Comparison of ENCODE assay signal across 8 cellular contexts in genomic region chr18:21742323-21742687, GRCh38. TPM values are rescaled to one million over a fixed set of nuclear protein-coding genes. Genes with fewer than 3 reads are reported as not detected.
DNase-seq lines count a peak whose midpoint lies in the region; ATAC-seq lines count a peak whose summit lies in the region.

No MANE protein-coding gene starts in this region.

- H3K27me3 ChIP-seq in CD8-positive, alpha-beta memory T cell (ENCODE audit: insufficient read depth, low read length, poor library complexity, severe bottlenecking): no peaks in the 10 kb centered on the region
- H3K27me3 ChIP-seq in ectodermal cell (ENCODE audit: control insufficient read depth, insufficient read depth, low read length, poor library complexity, severe bottlenecking): no peaks in the 10 kb centered on the region
- no peaks in the 10 kb centered on the region for H3K27me3 ChIP-seq in neuron (ENCODE audit: insufficient read depth, low read length)

- peak overlapping the region; percentile 41 for H3K27ac ChIP-seq in CD8-positive, alpha-beta memory T cell (ENCODE audit: low read depth, low read length)
- no peak overlapping the region for H3K27ac ChIP-seq in ectodermal cell (ENCODE audit: insufficient read depth, low read depth, low read length, poor library complexity, severe bottlenecking)

- CTCF ChIA-PET in CD8-positive, alpha-beta memory T cell (lab: Charles Lee): interaction anchor here (0.7 to 2.3 kb wide), 5 partner anchors 38 to 547 kb away, joined by 3 to 10 read pairs (median 5); partner anchors contain the start of genes ABHD3 and ESCO1

- H3K27me3 Mint-ChIP-seq in CD8-positive, alpha-beta memory T cell: peaks cover 0 to 4% of the 10 kb centered on the region in 2 donors

- no peak for ATAC-seq in left colon

- H2AFZ ChIP-seq in neuron (ENCODE audit: low read depth, low read length): no peak overlapping the region

- no peak for DNase-seq in CD8-positive, alpha-beta memory T cell
- DNase-seq in NCI-H69 (lab: John Stamatoyannopoulos, UW) (peak; percentile 58), AG20443 (ENCODE audit: low spot score) (no peak), SK-N-DZ (ENCODE audit: low spot score) (no peak), left colon (no peak), superior temporal gyrus (ENCODE audit: extremely low spot score) (no peak)

- peaks cover 53 to 63% (median 61%) of the 10 kb centered on the region in 3 donors for H3K4me1 Mint-ChIP-seq in CD8-positive, alpha-beta memory T cell

- peak overlapping the region; percentile 75 to 89 (median 85) for H3K4me3 Mint-ChIP-seq in CD8-positive, alpha-beta memory T cell

- H3K4me3 ChIP-seq in CD8-positive, alpha-beta memory T cell (ENCODE audit: low read length): peak overlapping the region; percentile 72
- H3K4me3 ChIP-seq in ectodermal cell (ENCODE audit: insufficient read depth, low read depth, low read length) (peak overlapping the region; percentile 94), neuron (ENCODE audit: low read length) (peak overlapping the region; percentile 99)

- peaks cover 34% of the 10 kb centered on the region for H3K4me1 ChIP-seq in CD8-positive, alpha-beta memory T cell (ENCODE audit: insufficient read depth, low read length)
- peaks cover 8% of the 10 kb centered on the region for H3K4me1 ChIP-seq in ectodermal cell (ENCODE audit: control insufficient read depth, insufficient read depth, low read length)
- H3K4me1 ChIP-seq in neuron (ENCODE audit: insufficient read depth, low read length): peaks cover 19% of the 10 kb centered on the region

- H3K9me3 ChIP-seq in CD8-positive, alpha-beta memory T cell (ENCODE audit: low read length): no peaks in the 10 kb centered on the region
- no peaks in the 10 kb centered on the region for H3K9me3 ChIP-seq in ectodermal cell (ENCODE audit: control insufficient read depth, low read length)
- H3K9me3 ChIP-seq in neuron (ENCODE audit: low read length): peaks cover 4% of the 10 kb centered on the region

- POLR2A ChIA-PET in CD8-positive, alpha-beta memory T cell (lab: Charles Lee): interaction anchor here (0.6 to 3.7 kb wide), 5 partner anchors 38 to 217 kb away, joined by 3 to 33 read pairs (median 5); partner anchors contain the start of genes ABHD3 and ESCO1

- peaks cover 0 to 3% (median 0%) of the 10 kb centered on the region in 5 donors for H3K9me3 Mint-ChIP-seq in CD8-positive, alpha-beta memory T cell

- WGBS in ectodermal cell, 2 experiments: 20 to 21% methylated on average over 4 of the region's 5 CpGs

- H3K36me3 ChIP-seq in CD8-positive, alpha-beta memory T cell (ENCODE audit: insufficient read depth, low read length): no peaks in the 10 kb centered on the region
- no peaks in the 10 kb centered on the region for H3K36me3 ChIP-seq in ectodermal cell (ENCODE audit: control insufficient read depth, insufficient read depth, low read length)
- no peaks in the 10 kb centered on the region for H3K36me3 ChIP-seq in neuron (ENCODE audit: insufficient read depth, low read length)

- peaks cover 0 to 7% (median 0%) of the 10 kb centered on the region in 3 donors for H3K36me3 Mint-ChIP-seq in CD8-positive, alpha-beta memory T cell

- H3K27ac Mint-ChIP-seq in CD8-positive, alpha-beta memory T cell: peak overlapping the region in 7 of 8 donors; percentile 52 to 78 (median 70)

- intact Hi-C loops in left colon (cut with DNase I, micrococcal nuclease): loop anchor here in 1 of 2 donors (10.0 kb wide), 1 partner anchor 128 kb away; the partner anchor contains the start of gene SNRPD1

RNA-seq across cellular contexts. Expression of gene MIB1, which starts 1.7 kb away (rescaled TPM):
- 10 to 100 TPM; 45.8 to 47.0 TPM for total RNA-seq in CD8-positive, alpha-beta memory T cell
- polyA plus RNA-seq in CD8-positive, alpha-beta memory T cell: 3.8 TPM
- polyA plus RNA-seq in ectodermal cell (2013, experiment 1 of 4): 46.5 TPM
- 52.3 TPM for polyA plus RNA-seq in ectodermal cell (2013, experiment 2 of 4)
- 42.0 TPM for polyA plus RNA-seq in ectodermal cell (2013, experiment 3 of 4)
- polyA plus RNA-seq in ectodermal cell (2013, experiment 4 of 4): 50.2 TPM
- 29.3 and 35.8 TPM in 2 replicates for polyA plus RNA-seq in SK-N-DZ (2014; cell fraction: cytosol; rRNA removed)
- polyA plus RNA-seq in SK-N-DZ (2014; cell fraction: nucleus; rRNA removed): 29.9 and 35.0 TPM in 2 replicates
- total RNA-seq in left colon: 10 to 100 TPM; 27.3 to 31.9 TPM

RNA-seq across cellular contexts. Expression of gene ABHD3, which starts 37.7 kb away (rescaled TPM):
- total RNA-seq in CD8-positive, alpha-beta memory T cell: 10 to 100 TPM; 30.0 to 31.3 TPM
- polyA plus RNA-seq in CD8-positive, alpha-beta memory T cell: 30.6 TPM
- polyA plus RNA-seq in ectodermal cell (2013, experiment 1 of 4): 7.6 TPM
- polyA plus RNA-seq in ectodermal cell (2013, experiment 2 of 4): 7.1 TPM
- polyA plus RNA-seq in ectodermal cell (2013, experiment 3 of 4): 8.6 TPM
- polyA plus RNA-seq in ectodermal cell (2013, experiment 4 of 4): 10.9 TPM
- polyA plus RNA-seq in SK-N-DZ (2014; cell fraction: cytosol; rRNA removed): 26.7 and 27.1 TPM in 2 replicates
- polyA plus RNA-seq in SK-N-DZ (2014; cell fraction: nucleus; rRNA removed): 40.7 and 47.0 TPM in 2 replicates
- total RNA-seq in left colon: 100 to 1,000 TPM; 131 TPM

Comparison
In these comparisons a context has a peak if more than half of its experiments do, and no peak if none do; other contexts are left out.
1. RNA of gene ABHD3, which starts 37.7 kb away (total RNA-seq): 131 TPM in left colon; 30.0 to 31.3 TPM in CD8-positive, alpha-beta memory T cell; every median in the first group is over 4 times any median in the second.
2. Peak in every context shown above with its lines, with median percentiles within 50 percentile points of each other: H3K4me3 ChIP-seq.